ENCODE assay signal across 9 cellular contexts in genomic region chr16:1493746-1494094, GRCh38. TPM values are rescaled to one million over a fixed set of nuclear protein-coding genes. Genes with fewer than 3 reads are reported as not detected.
A peak's percentile ranks its signal among the peaks of the same experiment; 100 is the strongest.
DNase-seq lines count a peak whose midpoint lies in the region; ATAC-seq and TF ChIP-seq lines count a peak whose summit lies in the region.
"Had no signal": no experiment of that assay in that cellular context is flagged by ENCODE, and none has a peak within 500 bp of the region (broad histone marks: within the 10 kb centered on the region; RNA-seq: fewer than 3 reads in every experiment).

No MANE protein-coding gene starts in this region.

- H3K27me3 Mint-ChIP-seq in activated naive CD8-positive, alpha-beta T cell treated with anti-CD3 and anti-CD28 coated beads for 36 hours: no peaks in the 10 kb centered on the region

- H3K9ac ChIP-seq in DND-41 (ENCODE audit: low read depth, low read length): peak overlapping the region; percentile 97

- H3K27ac ChIP-seq in DND-41 (ENCODE audit: low read length) (peak overlapping the region; percentile 97), spleen (peak overlapping the region in 7 of 8 donors; percentile 81 to 94 (median 91))

- H3K79me2 ChIP-seq in DND-41 (ENCODE audit: insufficient read depth, low read length): peaks cover 44% of the 10 kb centered on the region

- H2AFZ ChIP-seq in DND-41 (ENCODE audit: low read depth, low read length): peak overlapping the region; percentile 91

- DNase-seq in DND-41 (no peak), spleen (peak; percentile 84), COR-L47 (lab: John Stamatoyannopoulos, UW) (no peak), NCI-H1105 (lab: John Stamatoyannopoulos, UW) (no peak)
- DNase-seq in activated naive CD8-positive, alpha-beta T cell treated with anti-CD3 and anti-CD28 coated beads for 36 hours: peak; percentile 20

- peak overlapping the region; percentile 93 to 95 for H3K4me3 ChIP-seq in DND-41 (ENCODE audit: low read depth in 1 of 2, low read length in 2 of 2)
- H3K4me3 ChIP-seq in iPS-11a (ENCODE audit: low read depth, low read length): peak overlapping the region; percentile 59
- H3K4me3 ChIP-seq in spleen: peak overlapping the region; percentile 40 to 93 (median 77)

- H3K4me1 ChIP-seq in DND-41 (ENCODE audit: insufficient read depth, low read length): peaks cover 32% of the 10 kb centered on the region
- H3K4me1 ChIP-seq in spleen: peaks cover 15 to 44% (median 29%) of the 10 kb centered on the region in 6 donors

- 0 to 4% (median 2%) methylated on average over 9 to 30 of the region's 30 CpGs for WGBS in spleen, 5 donors

- no peak for TF ChIP-seq POLR2A in spleen (IDR thresholded peaks at IDR 0.05)

- TF ChIP-seq CTCF in DND-41 (IDR thresholded peaks at IDR 0.05; ENCODE audit: borderline replicate concordance, extremely low read depth, low read length, poor library complexity, severe bottlenecking) (no peak), spleen (IDR thresholded peaks at IDR 0.05 in 8 of 11, conservative IDR thresholded peaks at IDR 0.05 in 3 of 11) (no peak)

- intact Hi-C loops in spleen (cut with DNase I; ENCODE audit: low total_unique reads): no loop called here

- peaks cover 30% of the 10 kb centered on the region for H4K20me1 ChIP-seq in DND-41 (ENCODE audit: insufficient read depth, low read length)

- H3K9me3 ChIP-seq in DND-41 (ENCODE audit: insufficient read depth, low read length, severe bottlenecking) (no peaks in the 10 kb centered on the region), spleen (no peaks in the 10 kb centered on the region)

- H3K27ac Mint-ChIP-seq in activated naive CD8-positive, alpha-beta T cell treated with anti-CD3 and anti-CD28 coated beads for 36 hours: peak overlapping the region; percentile 99

- peaks cover 7% of the 10 kb centered on the region for H3K36me3 Mint-ChIP-seq in activated naive CD8-positive, alpha-beta T cell treated with anti-CD3 and anti-CD28 coated beads for 36 hours

- H3K36me3 ChIP-seq in DND-41 (ENCODE audit: insufficient read depth, low read length) (peaks cover 48% of the 10 kb centered on the region), spleen (peaks cover 0 to 45% (median 39%) of the 10 kb centered on the region in 6 donors)

- ATAC-seq in DND-41 (ENCODE audit: insufficient read depth, low read depth) (peak; percentile 25), HG03354 (IDR thresholded peaks at IDR 0.05; ENCODE audit: poor library complexity, severe bottlenecking, unreplicated experiment) (peak; percentile 14), GM18519 (IDR thresholded peaks at IDR 0.05; ENCODE audit: low FRiP score, unreplicated experiment) (no peak)

- H3K4me1 Mint-ChIP-seq in activated naive CD8-positive, alpha-beta T cell treated with anti-CD3 and anti-CD28 coated beads for 36 hours: peaks cover 8% of the 10 kb centered on the region

- H3K4me2 ChIP-seq in DND-41 (ENCODE audit: insufficient read depth, low read length): peak overlapping the region; percentile 88

- H3K9me3 Mint-ChIP-seq in activated naive CD8-positive, alpha-beta T cell treated with anti-CD3 and anti-CD28 coated beads for 36 hours: no peaks in the 10 kb centered on the region

- no peaks in the 10 kb centered on the region for H3K27me3 ChIP-seq in DND-41 (ENCODE audit: insufficient read depth, low read length, poor library complexity)
- no peaks in the 10 kb centered on the region for H3K27me3 ChIP-seq in spleen (replicated peaks in 1 of 7)

- H3K4me3 Mint-ChIP-seq in activated naive CD8-positive, alpha-beta T cell treated with anti-CD3 and anti-CD28 coated beads for 36 hours: peak overlapping the region; percentile 94

RNA-seq across cellular contexts. Expression of gene TELO2, which starts 0.6 kb away (rescaled TPM):
- 10 to 100 TPM; 82.5 to 82.9 TPM for total RNA-seq in activated naive CD8-positive, alpha-beta T cell treated with anti-CD3 and anti-CD28 coated beads for 36 hours
- total RNA-seq in spleen: 10 to 100 TPM; 28.5 to 64.2 (median 44.0) TPM
- polyA plus RNA-seq in spleen: 100 to 1,000 TPM in 1 of 3 donors, 10 to 100 TPM in 2; 60.3 to 110 (median 83.5) TPM

RNA-seq across cellular contexts. Expression of gene PTX4, which starts 5.0 kb away (rescaled TPM):
- total RNA-seq in activated naive CD8-positive, alpha-beta T cell treated with anti-CD3 and anti-CD28 coated beads for 36 hours: not detected
- under 1 TPM in 5 of 7 donors, not detected in 2; 0.23 to 0.85 (median 0.60) TPM for total RNA-seq in spleen
- under 1 TPM in 2 of 3 donors, not detected in 1; 0.03 to 0.19 TPM for polyA plus RNA-seq in spleen
- total RNA-seq: T-helper 2 cell treated with Interferon-gamma antibody and Interleukin-4, amounts not matched to agents 100 ng/mL and 5 ng/mL, for 36 hours had no signal

RNA-seq across cellular contexts. Expression of gene CLCN7, which starts 18.9 kb away (rescaled TPM):
- 10 to 100 TPM; 45.0 to 48.8 TPM for total RNA-seq in activated naive CD8-positive, alpha-beta T cell treated with anti-CD3 and anti-CD28 coated beads for 36 hours
- total RNA-seq in spleen: 100 to 1,000 TPM in 6 of 7 donors, 10 to 100 TPM in 1; 76.5 to 146 (median 127) TPM
- 100 to 1,000 TPM in 1 of 3 donors, 10 to 100 TPM in 2; 43.2 to 117 (median 59.6) TPM for polyA plus RNA-seq in spleen

RNA-seq across cellular contexts. Expression of gene TMEM204, which starts 39.7 kb away (rescaled TPM):
- total RNA-seq in activated naive CD8-positive, alpha-beta T cell treated with anti-CD3 and anti-CD28 coated beads for 36 hours: 10 to 100 TPM; 21.2 to 23.7 TPM
- 10 to 100 TPM; 12.6 to 47.1 (median 26.9) TPM for total RNA-seq in spleen
- polyA plus RNA-seq in spleen: 10 to 100 TPM; 10.1 to 21.0 (median 13.6) TPM

RNA-seq across cellular contexts. Expression of gene CCDC154, which starts 49.4 kb away (rescaled TPM):
- 1 to 10 TPM; 1.3 TPM for total RNA-seq in activated naive CD8-positive, alpha-beta T cell treated with anti-CD3 and anti-CD28 coated beads for 36 hours
- 1 to 10 TPM; 1.6 to 6.4 (median 3.8) TPM for total RNA-seq in spleen
- polyA plus RNA-seq in spleen: 10 to 100 TPM in 2 of 3 donors, 1 to 10 TPM in 1; 8.3 to 18.2 (median 10.8) TPM

Comparison
In these comparisons a context has a peak if more than half of its experiments do, and no peak if none do; other contexts are left out.
1. DNase-seq: peak in activated naive CD8-positive, alpha-beta T cell treated with anti-CD3 and anti-CD28 coated beads for 36 hours (single experiment) and spleen (single experiment); none in DND-41 (single experiment), COR-L47 (single experiment) and NCI-H1105 (single experiment).
2. Peak in every context shown above with its lines, with median percentiles within 50 percentile points of each other: H3K4me3 ChIP-seq.